8 cellular contexts compared by ENCODE assay signal in the genomic region with DNA sequence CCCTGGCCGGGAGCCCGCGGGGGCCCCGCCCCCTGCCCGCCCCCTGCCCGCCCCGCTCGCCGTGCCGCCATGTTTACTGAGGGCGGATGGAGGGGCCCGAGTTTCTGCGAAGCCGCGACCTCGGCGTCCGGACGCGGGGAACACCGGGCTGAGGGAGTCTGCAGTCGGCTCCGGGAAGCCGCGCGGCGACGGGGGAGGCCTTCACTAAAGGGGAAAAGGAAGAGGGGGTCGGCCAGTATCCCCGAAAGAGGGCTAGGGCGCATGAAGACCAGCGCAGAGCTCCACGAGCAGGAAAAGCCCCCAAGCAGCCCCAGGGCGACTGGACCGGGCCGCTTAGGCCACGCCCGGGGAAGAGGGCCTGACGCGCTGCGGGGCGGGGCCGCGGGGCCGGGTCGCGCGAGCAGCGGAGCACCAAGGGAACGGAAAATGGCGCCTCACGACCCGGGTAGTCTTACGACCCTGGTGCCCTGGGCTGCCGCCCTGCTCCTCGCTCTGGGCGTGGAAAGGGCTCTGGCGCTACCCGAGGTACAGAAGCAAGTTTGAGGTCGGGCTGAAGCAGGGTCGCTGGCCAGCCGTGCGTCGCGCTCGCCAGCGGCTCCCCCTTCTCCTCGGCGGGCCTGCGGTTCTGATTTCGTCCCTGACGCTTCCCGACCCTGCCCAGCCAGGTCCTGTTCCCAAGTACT. TPM values are rescaled to one million over a fixed set of nuclear protein-coding genes. Genes with fewer than 3 reads are reported as not detected.
DNase-seq lines count a peak whose midpoint lies in the region; ATAC-seq and TF ChIP-seq lines count a peak whose summit lies in the region.

A gene with protein sequence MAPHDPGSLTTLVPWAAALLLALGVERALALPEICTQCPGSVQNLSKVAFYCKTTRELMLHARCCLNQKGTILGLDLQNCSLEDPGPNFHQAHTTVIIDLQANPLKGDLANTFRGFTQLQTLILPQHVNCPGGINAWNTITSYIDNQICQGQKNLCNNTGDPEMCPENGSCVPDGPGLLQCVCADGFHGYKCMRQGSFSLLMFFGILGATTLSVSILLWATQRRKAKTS (plus strand): TSS at position 99 of the 683 bp plus-strand sequence. CDS start 328 bp downstream, at position 427.
A gene (minus strand): TSS at position 326 of the 683 bp plus-strand sequence. CDS start 4,618 bp downstream, outside the sequence.

- TF ChIP-seq EP300 in tibial nerve (IDR thresholded peaks at IDR 0.05) = peak; percentile 12 to 91

- H3K4me3 ChIP-seq in adipocyte (ENCODE audit: low read length) = peak within 1 kb of the TSS; percentile 95
- peak within 1 kb of the TSS; percentile 54 for H3K4me3 ChIP-seq in cardiac muscle cell
- H3K4me3 ChIP-seq in tibial nerve = peak within 1 kb of the TSS; percentile 69 to 95 (median 84)

- ATAC-seq in HG02852 (IDR thresholded peaks at IDR 0.05; ENCODE audit: unreplicated experiment) = peak; percentile 80
- ATAC-seq in T-cell (replicated peaks in 1 of 4) = peak; percentile 86 to 93 (median 92)

- CTCF ChIA-PET in T-cell (lab: Charles Lee) = interaction anchor here (0.6 to 1.4 kb wide), 2 partner anchors 12 to 51 kb away, joined by 5 to 7 read pairs; no protein-coding TSS in a partner anchor

- H3K27me3 ChIP-seq in adipocyte (replicated peaks; ENCODE audit: control insufficient read depth, insufficient read depth, low read length) = no peaks in the 10 kb centered on the region
- H3K27me3 ChIP-seq in cardiac muscle cell = no peaks in the 10 kb centered on the region
- H3K27me3 ChIP-seq in tibial nerve = no peaks in the 10 kb centered on the region

- TF ChIP-seq POLR2A in tibial nerve (IDR thresholded peaks at IDR 0.05) = peak; percentile 61 to 84

- peak within 1 kb of the TSS; percentile 96 for H3K27ac ChIP-seq in cardiac muscle cell
- H3K27ac ChIP-seq in tibial nerve = peak within 1 kb of the TSS; percentile 89 to 98 (median 98)

- H3K36me3 Mint-ChIP-seq in T-cell = peaks cover 19% of the 10 kb centered on the region

- TF ChIP-seq CTCF in GM13976 (IDR thresholded peaks at IDR 0.05; ENCODE audit: borderline replicate concordance, control extremely low read depth, extremely low read depth, insufficient read depth, missing control alignments) = no peak
- no peak for TF ChIP-seq CTCF in cardiac muscle cell (IDR thresholded peaks at IDR 0.05; ENCODE audit: low read depth, low read length)
- TF ChIP-seq CTCF in tibial nerve (IDR thresholded peaks at IDR 0.05) = peak in 2 of 5 experiments; percentile 13 to 20

- H3K9ac ChIP-seq in adipocyte (ENCODE audit: low read length) = peak within 1 kb of the TSS; percentile 99

- no peaks in the 10 kb centered on the region for H3K27me3 Mint-ChIP-seq in T-cell

- peaks cover 36 to 41% (median 41%) of the 10 kb centered on the region in 3 donors for H3K4me1 Mint-ChIP-seq in T-cell

- POLR2A ChIA-PET in T-cell (lab: Charles Lee) = interaction anchor here in 1 of 2 donors (0.7 kb wide), 1 partner anchor 160 kb away, joined by 8 read pairs; no protein-coding TSS in a partner anchor

- H3K9me3 ChIP-seq in adipocyte (ENCODE audit: control insufficient read depth, low read length) (no peaks in the 10 kb centered on the region), cardiac muscle cell (ENCODE audit: low read depth) (no peaks in the 10 kb centered on the region), tibial nerve (no peaks in the 10 kb centered on the region)

- DNase-seq in GM13976 (ENCODE audit: low spot score) (peak; percentile 96), NCI-H1436 treated with DMSO at 0.1 percent for 48 hours (lab: John Stamatoyannopoulos, UW) (peak; percentile 14), T-cell (peak; percentile 78 to 92 (median 86)), adipocyte (ENCODE audit: low read depth) (peak; percentile 96), cardiac muscle cell (ENCODE audit: low read depth in 1 of 2, low spot score in 1 of 2) (peak; percentile 92 to 94), pons (ENCODE audit: low spot score) (peak; percentile 85), tibial nerve (ENCODE audit: low spot score in 2 of 2) (peak; percentile 71 to 76)

- no peaks in the 10 kb centered on the region for H3K9me3 Mint-ChIP-seq in T-cell

- in situ Hi-C loops in GM13976 (cut with MboI; ENCODE audit: low sequenced_read_pairs, unreplicated experiment) = no loop called here

- H3K36me3 ChIP-seq in adipocyte (ENCODE audit: control insufficient read depth, insufficient read depth, low read length, severe bottlenecking) (peaks cover 38% of the 10 kb centered on the region), cardiac muscle cell (no peaks in the 10 kb centered on the region), tibial nerve (peaks cover 2 to 47% (median 7%) of the 10 kb centered on the region in 3 donors)

- peak within 1 kb of the TSS; percentile 95 to 98 (median 96) for H3K4me3 Mint-ChIP-seq in T-cell

- peaks cover 46% of the 10 kb centered on the region for H3K4me1 ChIP-seq in adipocyte (ENCODE audit: control insufficient read depth, insufficient read depth, low read length)
- peaks cover 10% of the 10 kb centered on the region for H3K4me1 ChIP-seq in cardiac muscle cell (ENCODE audit: low read depth)
- peaks cover 0 to 36% (median 9%) of the 10 kb centered on the region in 4 donors for H3K4me1 ChIP-seq in tibial nerve

- WGBS in tibial nerve, 2 donors = 0 to 1% methylated on average over 34 to 37 of the region's 73 CpGs

- H3K27ac Mint-ChIP-seq in T-cell = peak within 1 kb of the TSS; percentile 99 to 100

RNA-seq across cellular contexts. Expression of the first gene that starts in this region (rescaled TPM):
- total RNA-seq in T-cell (100 to 1,000 TPM in 2 of 5 donors, 10 to 100 TPM in 3; 78.9 to 106 (median 96.0) TPM), cardiac muscle cell (177 and 183 TPM in 2 replicates), tibial nerve (100 to 1,000 TPM; 107 to 210 (median 124) TPM)
- 290 and 372 TPM in 2 replicates for polyA plus RNA-seq in cardiac muscle cell

RNA-seq across cellular contexts. Expression of the second gene that starts in this region (rescaled TPM):
- 100 to 1,000 TPM in 2 of 5 donors, 10 to 100 TPM in 3; 37.5 to 214 (median 43.0) TPM for total RNA-seq in T-cell
- total RNA-seq in cardiac muscle cell = 28.4 and 42.9 TPM in 2 replicates
- polyA plus RNA-seq in cardiac muscle cell = 34.4 and 40.8 TPM in 2 replicates
- 10 to 100 TPM; 19.0 to 50.0 (median 41.5) TPM for total RNA-seq in tibial nerve

Comparison
In these comparisons a context has a peak if more than half of its experiments do, and no peak if none do; other contexts are left out.
1. Peak in every context shown above with its lines: DNase-seq, ATAC-seq, H3K4me3 ChIP-seq and H3K27ac ChIP-seq.
2. DNase-seq: peak in every context shown above with its lines; median percentile 96 in GM13976; 96 in adipocyte; 93 in cardiac muscle cell; 86 in T-cell; 85 in pons; 74 in tibial nerve; 14 in NCI-H1436 treated with DMSO at 0.1 percent for 48 hours.